24 cellular contexts compared by ENCODE assay signal in genomic region chr16:84005391-84005790, GRCh38. TPM values are rescaled to one million over a fixed set of nuclear protein-coding genes. Genes with fewer than 3 reads are reported as not detected.
DNase-seq lines count a peak whose midpoint lies in the region; ATAC-seq, FAIRE-seq and TF ChIP-seq lines count a peak whose summit lies in the region.
"Had no signal": no experiment of that assay in that cellular context is flagged by ENCODE, and none has a peak within 500 bp of the region (broad histone marks: within the 10 kb centered on the region; RNA-seq: fewer than 3 reads in every experiment).

No MANE protein-coding gene starts in this region.

- H3K4me1 ChIP-seq in right atrium auricular region, result no peaks in the 10 kb centered on the region
- no peaks in the 10 kb centered on the region for H3K4me1 ChIP-seq in HepG2 (ENCODE audit: insufficient read depth, low read length)

- ATAC-seq in Right ventricle myocardium superior (ENCODE audit: poor library complexity), result no peak
- ATAC-seq in HepG2, result peak; percentile 13; the same call in 1 of the 3 replicates
- ATAC-seq in GM18858 (IDR thresholded peaks at IDR 0.05; ENCODE audit: unreplicated experiment), result no peak
- ATAC-seq: GM23338, PC-3, T-cell had no signal

- intact Hi-C loops in Right ventricle myocardium superior (cut with DNase I), result no loop called here
- intact Hi-C loops in HepG2 (cut with micrococcal nuclease; ENCODE audit: unreplicated experiment), result no loop called here

- no TSS peak for BruUV-seq in HepG2 (replicated peaks; lab: Mats Ljungman, UMichigan)

- H3K27ac ChIP-seq in right atrium auricular region, result no peak overlapping the region
- no peak overlapping the region for H3K27ac ChIP-seq in HepG2 (ENCODE audit: extremely low read length, insufficient read depth, low read length)
- H3K27ac ChIP-seq in brain microvascular endothelial cell, result no peak overlapping the region

- CTCF ChIA-PET in HepG2 (lab: Yijun Ruan, JAX; ENCODE audit: low intra/inter-chr PET ratio, low total read pairs), result no interaction called here

- no peaks in the 10 kb centered on the region for H3K36me3 ChIP-seq in right atrium auricular region
- H3K36me3 ChIP-seq in HepG2 (replicated peaks in 1 of 2; ENCODE audit: control insufficient read depth in 1 of 2, insufficient read depth in 2 of 2, low read length in 2 of 2), result no peaks in the 10 kb centered on the region
- no peaks in the 10 kb centered on the region for H3K36me3 ChIP-seq in brain microvascular endothelial cell (replicated peaks)

- TF ChIP-seq RAD21 in HepG2 (CRISPR knock-in tag; IDR thresholded peaks at IDR 0.05), result no peak

- no peak overlapping the region for H2AFZ ChIP-seq in HepG2 (ENCODE audit: low read length)
- H2AFZ ChIP-seq: GM23338 had no signal

- no peaks in the 10 kb centered on the region for H3K27me3 ChIP-seq in right atrium auricular region
- peaks cover 12 to 54% of the 10 kb centered on the region in 2 experiments for H3K27me3 ChIP-seq in HepG2 (ENCODE audit: control insufficient read depth in 1 of 2, insufficient read depth in 2 of 2, low read length in 2 of 2)
- H3K27me3 ChIP-seq in brain microvascular endothelial cell (replicated peaks), result peaks cover 9% of the 10 kb centered on the region

- 3% methylated on average over 5 of the region's 5 CpGs for WGBS in HepG2 (ENCODE audit: low lambda C conversion rate)

- H3K9me3 ChIP-seq in right atrium auricular region, result no peaks in the 10 kb centered on the region
- H3K9me3 ChIP-seq in HepG2 (ENCODE audit: low read length), result peaks cover 5% of the 10 kb centered on the region

- FAIRE-seq in HepG2 (lab: Jason Lieb, UNC), result no peak
- FAIRE-seq: GM18507 had no signal

- TF ChIP-seq POLR2A in HepG2 (IDR thresholded peaks at IDR 0.05; ENCODE audit: insufficient read depth in 1 of 2, low read depth in 2 of 2, low read length in 2 of 2), result no peak

- no peak overlapping the region for H3K9ac ChIP-seq in HepG2 (ENCODE audit: insufficient read depth, low read depth, low read length)

- H3K4me2 ChIP-seq in HepG2 (ENCODE audit: low read depth, low read length), result no peak overlapping the region
- H3K4me2 ChIP-seq: GM23338 had no signal

- peak; percentile 28 for DNase-seq in Right ventricle myocardium superior
- DNase-seq in right atrium auricular region (ENCODE audit: low spot score), result no peak
- DNase-seq in NCI-H524 treated with DMSO at 0.1 percent for 48 hours (lab: John Stamatoyannopoulos, UW), result peak; percentile 15
- no peak for DNase-seq in HepG2 (ENCODE audit: low spot score)
- no peak for DNase-seq in NCI-H1694 (lab: John Stamatoyannopoulos, UW)
- no peak for DNase-seq in brain microvascular endothelial cell
- DNase-seq: Calu3; HCEC 1CT; Karpas-422; NCI-H1092 treated with DMSO at 0.1 percent for 48 hours; NCI-H1436; NCI-H187 treated with DMSO at 0.1 percent for 48 hours; NCI-H2107; NCI-H446 treated with DMSO at 0.1 percent for 48 hours; NCI-H69; NK-92 treated with Interleukin-12 subunit alpha and Interleukin-12 subunit beta, amount 100 ng/mL, for 24 hours; PC-3; T-cell had no signal

- H3K79me2 ChIP-seq in HepG2 (ENCODE audit: insufficient read depth, low read length), result no peaks in the 10 kb centered on the region

- H4K20me1 ChIP-seq in HepG2 (ENCODE audit: insufficient read depth, low read length), result no peaks in the 10 kb centered on the region

- TF ChIP-seq CTCF in right atrium auricular region (IDR thresholded peaks at IDR 0.05), result no peak
- no peak for TF ChIP-seq CTCF in HepG2 (CRISPR knock-in tag; IDR thresholded peaks at IDR 0.05)
- no peak for TF ChIP-seq CTCF in brain microvascular endothelial cell (IDR thresholded peaks at IDR 0.05; ENCODE audit: low read depth, low read length, missing control alignments)

- POLR2A ChIA-PET in HepG2 (lab: Yijun Ruan, JAX), result no interaction called here

- H3K4me3 ChIP-seq in right atrium auricular region (no peak overlapping the region), HepG2 (replicated peaks in 1 of 3; ENCODE audit: insufficient read depth in 1 of 3, low read depth in 2 of 3, low read length in 3 of 3) (no peak overlapping the region), brain microvascular endothelial cell (ENCODE audit: low read depth, low read length) (no peak overlapping the region)
- H3K4me3 ChIP-seq: GM23338 had no signal

- TF ChIP-seq EP300 in HepG2 (IDR thresholded peaks at IDR 0.05; ENCODE audit: low read depth in 2 of 2, low read length in 2 of 2) (no peak), HepG2 (CRISPR knock-in tag; IDR thresholded peaks at IDR 0.05; ENCODE audit: borderline replicate concordance) (no peak)

- in situ Hi-C loops in HepG2 (cut with HindIII; ENCODE audit: extremely low pct_ligation_motif_present, low pct_unique_long_range_greater_than_20kb), result no loop called here
- in situ Hi-C loops in brain microvascular endothelial cell (cut with HindIII; ENCODE audit: low pct_ligation_motif_present, low sequenced_read_pairs), result no loop called here

RNA-seq across cellular contexts. Expression of gene SLC38A8, which starts 37.2 kb away (rescaled TPM):
- total RNA-seq in Right ventricle myocardium superior (0.78 TPM), right atrium auricular region (not detected), HepG2 (2016; rRNA removed; fragmentation: Illumina TruSeq; extraction: Trizol) (0.24 TPM in 1 of 2 replicates, not detected in the other)
- total RNA-seq in HepG2 (2016; cell fraction: cytosol; rRNA removed; fragmentation: Illumina TruSeq; extraction: Trizol; ENCODE audit: low read depth), result not detected in 2 replicates
- total RNA-seq in HepG2 (2016; cell fraction: insoluble cytoplasmic fraction; rRNA removed; fragmentation: Illumina TruSeq; extraction: Trizol), result not detected in 2 replicates
- 0.31 TPM in 1 of 2 replicates, not detected in the other for total RNA-seq in HepG2 (2016; cell fraction: membrane; rRNA removed; fragmentation: Illumina TruSeq; extraction: Trizol)
- total RNA-seq in HepG2 (2016; cell fraction: nucleus; rRNA removed; fragmentation: Illumina TruSeq; extraction: Trizol), result not detected in 2 replicates
- 0.37 and 0.61 TPM in 2 replicates for polyA plus RNA-seq in HepG2 (2011; rRNA removed)
- 0.30 and 0.38 TPM in 2 replicates for polyA plus RNA-seq in HepG2 (2011; cell fraction: cytosol; rRNA removed)
- polyA plus RNA-seq in HepG2 (2011; cell fraction: nucleus; rRNA removed), result 0.16 and 0.71 TPM in 2 replicates
- polyA plus RNA-seq in HepG2 (2012), result 0.13 TPM in 1 of 2 replicates, not detected in the other
- polyA plus RNA-seq in HepG2 (2016; cell fraction: cytosol; fragmentation: Illumina TruSeq; extraction: Trizol; ENCODE audit: low read depth), result not detected in 2 replicates
- polyA plus RNA-seq in HepG2 (2016; cell fraction: insoluble cytoplasmic fraction; fragmentation: Illumina TruSeq; extraction: Trizol; ENCODE audit: low read depth), result not detected in 2 replicates
- polyA plus RNA-seq in HepG2 (2016; cell fraction: membrane; fragmentation: Illumina TruSeq; extraction: Trizol; ENCODE audit: low read depth), result not detected in 2 replicates
- polyA plus RNA-seq in HepG2 (2016; cell fraction: nucleus; fragmentation: Illumina TruSeq; extraction: Trizol; ENCODE audit: insufficient read depth, low read depth), result not detected in 2 replicates
- 0.36 TPM in 1 of 2 replicates, not detected in the other for polyA minus RNA-seq in HepG2 (2011; rRNA and poly(A)+ RNA removed; ENCODE audit: low replicate concordance)
- polyA minus RNA-seq in HepG2 (2011; cell fraction: cytosol; rRNA and poly(A)+ RNA removed), result not detected in 2 replicates
- polyA minus RNA-seq in HepG2 (2011; cell fraction: nucleus; rRNA and poly(A)+ RNA removed), result not detected in 2 replicates
- total RNA-seq: Calu3; GM23338; PC-3; T-cell; T-helper 2 cell treated with Interferon-gamma antibody and Interleukin-4, amounts not matched to agents 100 ng/mL and 5 ng/mL, for 36 hours had no signal
- polyA plus RNA-seq: BJ, GM23338 had no signal

RNA-seq across cellular contexts. Expression of gene NECAB2, which starts 37.3 kb away (rescaled TPM):
- total RNA-seq in Right ventricle myocardium superior, result 0.46 TPM
- total RNA-seq in right atrium auricular region, result under 1 TPM in 1 of 2 donors, not detected in 1; 0.71 TPM
- total RNA-seq in HepG2 (2016; rRNA removed; fragmentation: Illumina TruSeq; extraction: Trizol), result 0.49 TPM in 1 of 2 replicates, not detected in the other
- total RNA-seq in HepG2 (2016; cell fraction: cytosol; rRNA removed; fragmentation: Illumina TruSeq; extraction: Trizol; ENCODE audit: low read depth), result not detected in 2 replicates
- total RNA-seq in HepG2 (2016; cell fraction: insoluble cytoplasmic fraction; rRNA removed; fragmentation: Illumina TruSeq; extraction: Trizol), result not detected in 2 replicates
- total RNA-seq in HepG2 (2016; cell fraction: membrane; rRNA removed; fragmentation: Illumina TruSeq; extraction: Trizol), result not detected in 2 replicates
- total RNA-seq in HepG2 (2016; cell fraction: nucleus; rRNA removed; fragmentation: Illumina TruSeq; extraction: Trizol), result not detected in 2 replicates
- polyA plus RNA-seq in HepG2 (2011; rRNA removed), result 0.21 TPM in 1 of 2 replicates, not detected in the other
- polyA plus RNA-seq in HepG2 (2011; cell fraction: cytosol; rRNA removed), result 0.05 TPM in 1 of 2 replicates, not detected in the other
- 0.77 and 1.2 TPM in 2 replicates for polyA plus RNA-seq in HepG2 (2011; cell fraction: nucleus; rRNA removed)
- polyA plus RNA-seq in HepG2 (2012), result not detected in 2 replicates
- not detected in 2 replicates for polyA plus RNA-seq in HepG2 (2016; cell fraction: cytosol; fragmentation: Illumina TruSeq; extraction: Trizol; ENCODE audit: low read depth)
- not detected in 2 replicates for polyA plus RNA-seq in HepG2 (2016; cell fraction: insoluble cytoplasmic fraction; fragmentation: Illumina TruSeq; extraction: Trizol; ENCODE audit: low read depth)
- polyA plus RNA-seq in HepG2 (2016; cell fraction: membrane; fragmentation: Illumina TruSeq; extraction: Trizol; ENCODE audit: low read depth), result not detected in 2 replicates
- not detected in 2 replicates for polyA plus RNA-seq in HepG2 (2016; cell fraction: nucleus; fragmentation: Illumina TruSeq; extraction: Trizol; ENCODE audit: insufficient read depth, low read depth)
- polyA minus RNA-seq in HepG2 (2011; rRNA and poly(A)+ RNA removed; ENCODE audit: low replicate concordance), result 0.21 TPM in 1 of 2 replicates, not detected in the other
- not detected in 2 replicates for polyA minus RNA-seq in HepG2 (2011; cell fraction: cytosol; rRNA and poly(A)+ RNA removed)
- polyA minus RNA-seq in HepG2 (2011; cell fraction: nucleus; rRNA and poly(A)+ RNA removed), result 0.62 TPM in 1 of 2 replicates, not detected in the other
- total RNA-seq: SK-MEL-5; T-cell; T-helper 2 cell treated with Interferon-gamma antibody and Interleukin-4, amounts not matched to agents 100 ng/mL and 5 ng/mL, for 36 hours had no signal

RNA-seq across cellular contexts. Expression of gene OSGIN1, which starts 52.4 kb away (rescaled TPM):
- total RNA-seq in Right ventricle myocardium superior (7.2 TPM), right atrium auricular region (1 to 10 TPM; 6.0 to 6.5 TPM), HepG2 (2016; rRNA removed; fragmentation: Illumina TruSeq; extraction: Trizol) (18.1 and 27.1 TPM in 2 replicates)
- 11.4 and 11.5 TPM in 2 replicates for total RNA-seq in HepG2 (2016; cell fraction: cytosol; rRNA removed; fragmentation: Illumina TruSeq; extraction: Trizol; ENCODE audit: low read depth)
- 18.2 and 24.7 TPM in 2 replicates for total RNA-seq in HepG2 (2016; cell fraction: insoluble cytoplasmic fraction; rRNA removed; fragmentation: Illumina TruSeq; extraction: Trizol)
- total RNA-seq in HepG2 (2016; cell fraction: membrane; rRNA removed; fragmentation: Illumina TruSeq; extraction: Trizol), result 21.9 and 22.1 TPM in 2 replicates
- 32.7 and 36.4 TPM in 2 replicates for total RNA-seq in HepG2 (2016; cell fraction: nucleus; rRNA removed; fragmentation: Illumina TruSeq; extraction: Trizol)
- 20.5 and 26.5 TPM in 2 replicates for polyA plus RNA-seq in HepG2 (2011; rRNA removed)
- 14.6 and 23.2 TPM in 2 replicates for polyA plus RNA-seq in HepG2 (2011; cell fraction: cytosol; rRNA removed)
- polyA plus RNA-seq in HepG2 (2011; cell fraction: nucleus; rRNA removed), result 50.0 and 59.1 TPM in 2 replicates
- polyA plus RNA-seq in HepG2 (2012), result 20.8 and 24.1 TPM in 2 replicates
- 5.0 and 5.2 TPM in 2 replicates for polyA plus RNA-seq in HepG2 (2016; cell fraction: cytosol; fragmentation: Illumina TruSeq; extraction: Trizol; ENCODE audit: low read depth)
- 24.2 and 30.6 TPM in 2 replicates for polyA plus RNA-seq in HepG2 (2016; cell fraction: insoluble cytoplasmic fraction; fragmentation: Illumina TruSeq; extraction: Trizol; ENCODE audit: low read depth)
- 6.9 and 8.0 TPM in 2 replicates for polyA plus RNA-seq in HepG2 (2016; cell fraction: membrane; fragmentation: Illumina TruSeq; extraction: Trizol; ENCODE audit: low read depth)
- polyA plus RNA-seq in HepG2 (2016; cell fraction: nucleus; fragmentation: Illumina TruSeq; extraction: Trizol; ENCODE audit: insufficient read depth, low read depth), result 47.7 and 49.4 TPM in 2 replicates
- 5.0 and 29.3 TPM in 2 replicates for polyA minus RNA-seq in HepG2 (2011; rRNA and poly(A)+ RNA removed; ENCODE audit: low replicate concordance)
- 11.4 and 16.2 TPM in 2 replicates for polyA minus RNA-seq in HepG2 (2011; cell fraction: cytosol; rRNA and poly(A)+ RNA removed)
- 49.3 and 51.1 TPM in 2 replicates for polyA minus RNA-seq in HepG2 (2011; cell fraction: nucleus; rRNA and poly(A)+ RNA removed)

Comparison
In these comparisons a context has a peak if more than half of its experiments do, and no peak if none do; other contexts are left out.
1. DNase-seq: peak in Right ventricle myocardium superior (single experiment) and NCI-H524 treated with DMSO at 0.1 percent for 48 hours (single experiment); none in right atrium auricular region (single experiment), HepG2 (single experiment), NCI-H1694 (single experiment) and brain microvascular endothelial cell (single experiment).